Comparison of ENCODE assay signal across 1 cellular context in the genomic region with DNA sequence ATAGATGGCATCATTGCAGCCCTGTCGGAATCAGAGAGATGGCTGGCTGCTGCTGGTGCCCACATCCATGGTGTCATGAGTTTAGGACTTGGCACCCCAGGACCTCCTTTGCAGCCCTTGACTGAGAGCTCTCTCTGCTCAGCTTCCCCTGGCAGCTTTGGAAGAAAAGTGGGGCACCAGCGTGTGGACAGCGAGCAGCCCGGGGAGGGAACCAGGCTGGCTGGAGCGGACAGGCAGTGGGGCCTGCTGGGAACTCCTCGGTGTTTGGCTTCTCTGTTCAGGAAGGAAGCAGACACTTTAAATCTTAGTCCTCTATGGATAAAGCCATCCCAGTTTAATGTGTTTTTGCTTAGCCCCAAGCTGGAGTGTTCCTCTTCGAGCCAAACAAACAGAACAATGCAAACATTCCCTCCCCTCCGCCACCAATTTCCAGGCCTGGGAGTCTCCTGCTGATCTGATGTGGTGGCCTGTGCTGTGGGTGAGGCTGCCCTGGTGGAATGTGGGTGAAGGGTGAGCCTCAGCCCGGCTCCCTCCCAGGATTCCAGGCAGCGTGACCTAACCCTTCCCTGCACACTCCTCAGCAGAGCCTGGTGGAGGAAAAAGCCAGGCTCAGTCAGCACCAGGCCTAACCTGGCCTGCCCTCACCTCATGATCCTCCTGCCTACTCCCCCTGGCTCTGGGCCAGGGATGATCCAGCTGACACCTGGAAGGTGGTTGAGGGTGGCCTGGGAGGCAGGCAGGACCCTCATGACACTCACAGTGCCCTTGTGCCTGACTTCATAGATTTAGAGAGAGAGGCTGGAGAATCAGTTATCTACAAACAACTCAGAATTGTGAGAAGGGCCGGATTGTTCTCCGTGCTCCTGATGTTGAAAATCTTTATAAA.
A peak's percentile ranks its signal among the peaks of the same experiment; 100 is the strongest.
TF ChIP-seq lines count a peak whose summit lies in the region.

No MANE protein-coding gene starts in this region.

TF ChIP-seq in A549, 52 proteins besides CTCF, POLR2A, EP300 and RAD21 (continued from another document):
- TF ChIP-seq EHMT2 (IDR thresholded peaks at IDR 0.05; ENCODE audit: low read depth) (no peak), ESRRA (IDR thresholded peaks at IDR 0.05; ENCODE audit: borderline replicate concordance, low read length) (no peak), HOXB5 (CRISPR knock-in tag; IDR thresholded peaks at IDR 0.05) (peak; percentile 76; the same call in 1 of the 2 replicates), FOSL2 (IDR thresholded peaks at IDR 0.05) (no peak), FOSL2 (CRISPR knock-in tag; IDR thresholded peaks at IDR 0.05) (peak; percentile 26; the same call in 1 of the 2 replicates), NR3C1 (IDR thresholded peaks at IDR 0.05) (no peak), CBX2 (IDR thresholded peaks at IDR 0.05; ENCODE audit: borderline replicate concordance, low read depth) (no peak), BHLHE40 (IDR thresholded peaks at IDR 0.05; ENCODE audit: low read depth, low read length) (no peak), JUN (IDR thresholded peaks at IDR 0.05) (peak in 1 of 2 experiments; percentile 49; a peak in 1 of 5 replicates), GATA3 (IDR thresholded peaks at IDR 0.05; ENCODE audit: borderline replicate concordance) (peak; percentile 72; the same call in 1 of the 2 replicates), RCOR1 (IDR thresholded peaks at IDR 0.05; ENCODE audit: low read depth, low read length) (no peak), ZFP36 (IDR thresholded peaks at IDR 0.05; ENCODE audit: borderline replicate concordance, partially characterized antibody) (no peak), SREBF2 (IDR thresholded peaks at IDR 0.05) (no peak), CHD2 (IDR thresholded peaks at IDR 0.05; ENCODE audit: low read length, partially characterized antibody) (no peak), SMC3 (IDR thresholded peaks at IDR 0.05) (0 out of 3 replicates have a peak, but pooled peaks have one; percentile 15)
- TF ChIP-seq, protein P1, sequence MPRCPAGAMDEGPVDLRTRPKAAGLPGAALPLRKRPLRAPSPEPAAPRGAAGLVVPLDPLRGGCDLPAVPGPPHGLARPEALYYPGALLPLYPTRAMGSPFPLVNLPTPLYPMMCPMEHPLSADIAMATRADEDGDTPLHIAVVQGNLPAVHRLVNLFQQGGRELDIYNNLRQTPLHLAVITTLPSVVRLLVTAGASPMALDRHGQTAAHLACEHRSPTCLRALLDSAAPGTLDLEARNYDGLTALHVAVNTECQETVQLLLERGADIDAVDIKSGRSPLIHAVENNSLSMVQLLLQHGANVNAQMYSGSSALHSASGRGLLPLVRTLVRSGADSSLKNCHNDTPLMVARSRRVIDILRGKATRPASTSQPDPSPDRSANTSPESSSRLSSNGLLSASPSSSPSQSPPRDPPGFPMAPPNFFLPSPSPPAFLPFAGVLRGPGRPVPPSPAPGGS (IDR thresholded peaks at IDR 0.05) = no peak
- TF ChIP-seq, protein P2, sequence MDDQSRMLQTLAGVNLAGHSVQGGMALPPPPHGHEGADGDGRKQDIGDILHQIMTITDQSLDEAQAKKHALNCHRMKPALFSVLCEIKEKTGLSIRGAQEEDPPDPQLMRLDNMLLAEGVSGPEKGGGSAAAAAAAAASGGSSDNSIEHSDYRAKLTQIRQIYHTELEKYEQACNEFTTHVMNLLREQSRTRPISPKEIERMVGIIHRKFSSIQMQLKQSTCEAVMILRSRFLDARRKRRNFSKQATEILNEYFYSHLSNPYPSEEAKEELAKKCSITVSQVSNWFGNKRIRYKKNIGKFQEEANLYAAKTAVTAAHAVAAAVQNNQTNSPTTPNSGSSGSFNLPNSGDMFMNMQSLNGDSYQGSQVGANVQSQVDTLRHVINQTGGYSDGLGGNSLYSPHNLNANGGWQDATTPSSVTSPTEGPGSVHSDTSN (IDR thresholded peaks at IDR 0.05) = no peak
